ENCODE assay signal across 8 cellular contexts in genomic region chr19:35249848-35250711, GRCh38. TPM values are rescaled to one million over a fixed set of nuclear protein-coding genes. Genes with fewer than 3 reads are reported as not detected.
DNase-seq lines count a peak whose midpoint lies in the region; ATAC-seq and TF ChIP-seq lines count a peak whose summit lies in the region.

No MANE protein-coding gene starts in this region.

- H3K27ac Mint-ChIP-seq in brain, result peak overlapping the region in 1 of 5 experiments; percentile 81

- peak overlapping the region; percentile 85 for H3K9ac ChIP-seq in mesendoderm (ENCODE audit: low read length)

- TF ChIP-seq CTCF in brain (conservative IDR thresholded peaks at IDR 0.05), result no peak

- H3K4me3 ChIP-seq in mesendoderm (ENCODE audit: low read length), result peak overlapping the region; percentile 71

- no peak overlapping the region for H2AK5ac ChIP-seq in mesendoderm (ENCODE audit: low read length)

- peaks cover 6% of the 10 kb centered on the region for H3K4me1 Mint-ChIP-seq in brain

- H2BK5ac ChIP-seq in mesendoderm (ENCODE audit: low read length), result no peak overlapping the region

- DNase-seq in cardiac septum (ENCODE audit: low spot score) (peak; percentile 63), Right ventricle myocardium superior (no peak), mesendoderm (no peak), NCI-H1436 treated with DMSO at 0.1 percent for 48 hours (lab: John Stamatoyannopoulos, UW) (no peak), HEK293T (ENCODE audit: extremely low spot score) (no peak), NCI-H1105 (lab: John Stamatoyannopoulos, UW) (no peak)
- DNase-seq in stimulated activated CD4-positive, alpha-beta T cell treated with anti-CD3 and anti-CD28 coated beads, Interleukin-4, amount 100 ng/mL, for 4 hours, result no peak

- intact Hi-C loops in cardiac septum (cut with DNase I) (no loop called here), Right ventricle myocardium superior (cut with DNase I) (no loop called here)

- peaks cover 3% of the 10 kb centered on the region for H3K4me1 ChIP-seq in mesendoderm (ENCODE audit: control insufficient read depth, low read depth, low read length)

- H4K5ac ChIP-seq in mesendoderm (ENCODE audit: low read length), result no peak overlapping the region

- WGBS in mesendoderm (ENCODE audit: extremely low coverage, insufficient coverage, low lambda C conversion rate), result no CpG with 5 or more reads among the region's 34 CpGs

- ATAC-seq in Right ventricle myocardium superior (ENCODE audit: poor library complexity), result no peak

- H2BK15ac ChIP-seq in mesendoderm (replicated peaks; ENCODE audit: low read depth), result no peak overlapping the region

- peaks cover 11% of the 10 kb centered on the region for H3K36me3 ChIP-seq in mesendoderm (ENCODE audit: control insufficient read depth, insufficient read depth, low read length)

- peaks cover 23% of the 10 kb centered on the region for H3K79me1 ChIP-seq in mesendoderm (ENCODE audit: low read length)

- no peak overlapping the region for H3K18ac ChIP-seq in mesendoderm (ENCODE audit: low read length)

- H3K4me2 ChIP-seq in mesendoderm (ENCODE audit: low read length), result peak overlapping the region; percentile 80

- H3K4ac ChIP-seq in mesendoderm (ENCODE audit: low read depth, low read length), result no peak overlapping the region

- peaks cover 24% of the 10 kb centered on the region for H3K79me2 ChIP-seq in mesendoderm (ENCODE audit: control insufficient read depth, insufficient read depth, low read length)

- H3K27ac ChIP-seq in mesendoderm (ENCODE audit: low read depth, low read length), result no peak overlapping the region

- peak overlapping the region in 4 of 5 experiments; percentile 54 to 90 (median 78) for H3K4me3 Mint-ChIP-seq in brain

- H3K27me3 ChIP-seq in mesendoderm (ENCODE audit: insufficient read depth, low read length, poor library complexity), result no peaks in the 10 kb centered on the region

- POLR2A ChIA-PET in HEK293T (lab: Yijun Ruan, JAX), result interaction anchor here (1.1 to 2.1 kb wide), 2 partner anchors 11 to 16 kb away, joined by 4 to 5 read pairs; no protein-coding TSS in a partner anchor

- H3K56ac ChIP-seq in mesendoderm (ENCODE audit: low read length), result peak overlapping the region; percentile 94

- H3K9me3 Mint-ChIP-seq in brain, result peaks cover 5 to 13% (median 9%) of the 10 kb centered on the region in 5 experiments

- peaks cover 69% of the 10 kb centered on the region for H3K27me3 Mint-ChIP-seq in brain

- no peak overlapping the region for H2BK120ac ChIP-seq in mesendoderm (ENCODE audit: low read depth, low read length)

- H3K36me3 Mint-ChIP-seq in brain, result no peaks in the 10 kb centered on the region

- CTCF ChIA-PET in HEK293T (lab: Yijun Ruan, JAX), result no interaction called here

- no peak overlapping the region for H4K8ac ChIP-seq in mesendoderm (ENCODE audit: low read depth, low read length)

- no peak overlapping the region for H3K23ac ChIP-seq in mesendoderm (ENCODE audit: low read length)

TF ChIP-seq in HEK293T, 16 proteins besides CTCF, POLR2A, EP300 and RAD21:
- no peak for TF ChIP-seq PKNOX1 (IDR thresholded peaks at IDR 0.05)
- no peak for TF ChIP-seq CTBP1 (IDR thresholded peaks at IDR 0.05; ENCODE audit: borderline replicate concordance)
- no peak for TF ChIP-seq L3MBTL2 (conservative IDR thresholded peaks at IDR 0.05)
- no peak for TF ChIP-seq NFRKB (IDR thresholded peaks at IDR 0.05)
- TF ChIP-seq FOXM1 (IDR thresholded peaks at IDR 0.05; ENCODE audit: borderline replicate concordance), result no peak
- no peak for TF ChIP-seq BHLHE40 (IDR thresholded peaks at IDR 0.05; ENCODE audit: borderline replicate concordance)
- no peak for TF ChIP-seq SP1 (IDR thresholded peaks at IDR 0.05)
- TF ChIP-seq ZNF384 (IDR thresholded peaks at IDR 0.05), result no peak
- TF ChIP-seq ELF4 (IDR thresholded peaks at IDR 0.05), result no peak
- no peak for TF ChIP-seq TARDBP (IDR thresholded peaks at IDR 0.05)
- no peak for TF ChIP-seq HDGF (IDR thresholded peaks at IDR 0.05; ENCODE audit: borderline replicate concordance)
- TF ChIP-seq FOXK2 (IDR thresholded peaks at IDR 0.05), result no peak
- no peak for TF ChIP-seq FOXA1 (IDR thresholded peaks at IDR 0.05)
- TF ChIP-seq ARNT (IDR thresholded peaks at IDR 0.05), result no peak
- no peak for TF ChIP-seq LEF1 (IDR thresholded peaks at IDR 0.05; ENCODE audit: borderline replicate concordance)

RNA-seq across cellular contexts. Expression of gene LSR, which starts 1.3 kb away (rescaled TPM):
- total RNA-seq in cardiac septum, result 3.4 TPM
- 4.5 TPM for total RNA-seq in Right ventricle myocardium superior
- 68.3 TPM for polyA plus RNA-seq in brain (ENCODE audit: insufficient read depth, low read depth, low replicate concordance)
- polyA plus RNA-seq in mesendoderm (2013, experiment 1 of 2), result 93.8 TPM
- 95.6 TPM for polyA plus RNA-seq in mesendoderm (2013, experiment 2 of 2)

RNA-seq across cellular contexts. Expression of gene USF2, which starts 18.7 kb away (rescaled TPM):
- total RNA-seq in cardiac septum (174 TPM), Right ventricle myocardium superior (141 TPM)
- polyA plus RNA-seq in brain (ENCODE audit: insufficient read depth, low read depth, low replicate concordance), result 192 TPM
- polyA plus RNA-seq in mesendoderm (2013, experiment 1 of 2), result 81.7 TPM
- polyA plus RNA-seq in mesendoderm (2013, experiment 2 of 2), result 79.2 TPM

RNA-seq across cellular contexts. Expression of gene FAM187B, which starts 21.5 kb away (rescaled TPM):
- not detected for total RNA-seq in cardiac septum
- total RNA-seq in Right ventricle myocardium superior, result not detected
- polyA plus RNA-seq in brain (ENCODE audit: insufficient read depth, low read depth, low replicate concordance), result 0.29 TPM
- polyA plus RNA-seq in mesendoderm (2013, experiment 1 of 2), result not detected
- polyA plus RNA-seq in mesendoderm (2013, experiment 2 of 2), result not detected

RNA-seq across cellular contexts. Expression of gene HAMP, which starts 32.2 kb away (rescaled TPM):
- not detected for total RNA-seq in cardiac septum
- not detected for total RNA-seq in Right ventricle myocardium superior
- polyA plus RNA-seq in brain (ENCODE audit: insufficient read depth, low read depth, low replicate concordance), result 2.1 TPM
- not detected for polyA plus RNA-seq in mesendoderm (2013, experiment 1 of 2)
- 0.07 TPM for polyA plus RNA-seq in mesendoderm (2013, experiment 2 of 2)

RNA-seq across cellular contexts. Expression of gene MAG, which starts 41.9 kb away (rescaled TPM):
- total RNA-seq in cardiac septum (not detected), Right ventricle myocardium superior (not detected)
- polyA plus RNA-seq in brain (ENCODE audit: insufficient read depth, low read depth, low replicate concordance), result 311 TPM
- 0.06 TPM for polyA plus RNA-seq in mesendoderm (2013, experiment 1 of 2)
- polyA plus RNA-seq in mesendoderm (2013, experiment 2 of 2), result not detected
